In the genomic region with DNA sequence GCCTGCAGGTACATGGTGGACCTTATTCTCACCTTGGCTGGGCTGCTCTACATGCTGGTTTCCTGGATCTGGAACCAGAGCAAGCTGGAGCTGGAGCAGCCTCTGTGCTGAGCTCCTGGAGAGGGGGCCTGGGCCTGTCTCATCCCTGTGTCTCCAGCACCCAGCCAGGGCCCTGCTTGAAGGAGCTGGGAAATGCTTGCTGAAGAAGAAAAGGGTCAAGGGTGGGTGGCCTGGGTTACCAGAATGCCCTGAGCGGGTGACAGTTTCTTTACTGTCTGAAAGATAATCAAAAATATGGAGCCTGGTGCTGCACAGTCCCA, we compare ENCODE assay signal across 15 cellular contexts.
DNase-seq lines count a peak whose midpoint lies in the region; ATAC-seq and TF ChIP-seq lines count a peak whose summit lies in the region.
"Had no signal": no experiment of that assay in that cellular context is flagged by ENCODE, and none has a peak within 500 bp of the region (broad histone marks: within the 10 kb centered on the region; RNA-seq: fewer than 3 reads in every experiment).

No MANE protein-coding gene starts in this region.

- H3K36me3 Mint-ChIP-seq in T-helper 1 cell treated with Interleukin-12 subunit alpha and Interleukin-12 subunit beta and Interleukin-4 antibody, amounts not matched to agents 30 μg/mL and 1 μg/mL, for 36 hours (ENCODE audit: low read depth) = peaks cover 5% of the 10 kb centered on the region
- no peaks in the 10 kb centered on the region for H3K36me3 Mint-ChIP-seq in activated CD8-positive, alpha-beta T cell treated with anti-CD3 and anti-CD28 coated beads for 36 hours (ENCODE audit: low read depth)
- no peaks in the 10 kb centered on the region for H3K36me3 Mint-ChIP-seq in dendritic cell treated with granulocyte-macrophage colony-stimulating factor and Interleukin-4, amounts not matched to agents 40 ng/mL and 50 ng/mL, for 4 days (ENCODE audit: low read depth)
- H3K36me3 Mint-ChIP-seq in stimulated activated naive B cell treated with anti-CD40 and anti-IgM and Interleukin-4, amounts not matched to agents 10 μg/mL and 1 μg/mL and 100 μg/mL, for 72 hours = no peaks in the 10 kb centered on the region
- H3K36me3 Mint-ChIP-seq: CD8-positive, alpha-beta memory T cell had no signal

- H3K27me3 Mint-ChIP-seq in T-helper 1 cell treated with Interleukin-12 subunit alpha and Interleukin-12 subunit beta and Interleukin-4 antibody, amounts not matched to agents 30 μg/mL and 1 μg/mL, for 36 hours (ENCODE audit: low read depth) = peaks cover 5% of the 10 kb centered on the region
- H3K27me3 Mint-ChIP-seq in activated CD8-positive, alpha-beta T cell treated with anti-CD3 and anti-CD28 coated beads for 36 hours = peaks cover 5% of the 10 kb centered on the region
- peaks cover 19% of the 10 kb centered on the region for H3K27me3 Mint-ChIP-seq in dendritic cell treated with granulocyte-macrophage colony-stimulating factor and Interleukin-4, amounts not matched to agents 40 ng/mL and 50 ng/mL, for 4 days
- no peaks in the 10 kb centered on the region for H3K27me3 Mint-ChIP-seq in stimulated activated naive B cell treated with anti-CD40 and anti-IgM and Interleukin-4, amounts not matched to agents 10 μg/mL and 1 μg/mL and 100 μg/mL, for 72 hours

- CTCF ChIA-PET in activated CD8-positive, alpha-beta T cell treated with anti-CD3 and anti-CD28 coated beads for 36 hours (lab: Charles Lee) = interaction anchor here (0.6 to 2.6 kb wide), 4 partner anchors 8 to 467 kb away, joined by 3 to 12 read pairs (median 3); no protein-coding TSS in a partner anchor

- peaks cover 69% of the 10 kb centered on the region for H3K4me1 Mint-ChIP-seq in T-helper 1 cell treated with Interleukin-12 subunit alpha and Interleukin-12 subunit beta and Interleukin-4 antibody, amounts not matched to agents 30 μg/mL and 1 μg/mL, for 36 hours (ENCODE audit: low read depth)
- peaks cover 57% of the 10 kb centered on the region for H3K4me1 Mint-ChIP-seq in activated CD8-positive, alpha-beta T cell treated with anti-CD3 and anti-CD28 coated beads for 36 hours (ENCODE audit: low read depth)
- peaks cover 36% of the 10 kb centered on the region for H3K4me1 Mint-ChIP-seq in dendritic cell treated with granulocyte-macrophage colony-stimulating factor and Interleukin-4, amounts not matched to agents 40 ng/mL and 50 ng/mL, for 4 days (ENCODE audit: low read depth)
- peaks cover 37 to 71% of the 10 kb centered on the region in 2 donors for H3K4me1 Mint-ChIP-seq in stimulated activated naive B cell treated with anti-CD40 and anti-IgM and Interleukin-4, amounts not matched to agents 10 μg/mL and 1 μg/mL and 100 μg/mL, for 72 hours

- ATAC-seq in activated CD8-positive, alpha-beta T cell treated with anti-CD3 and anti-CD28 coated beads for 36 hours = no peak
- ATAC-seq in stimulated activated naive B cell treated with anti-CD40 and anti-IgM and Interleukin-4, amounts not matched to agents 10 μg/mL and 1 μg/mL and 100 μg/mL, for 72 hours (replicated peaks) = no peak
- ATAC-seq: GM23338, HCT116 had no signal

- no peak for TF ChIP-seq CTCF in activated CD8-positive, alpha-beta T cell treated with anti-CD3 and anti-CD28 coated beads for 36 hours (IDR thresholded peaks at IDR 0.05)

- peak overlapping the region; percentile 27 for H3K27ac Mint-ChIP-seq in T-helper 1 cell treated with Interleukin-12 subunit alpha and Interleukin-12 subunit beta and Interleukin-4 antibody, amounts not matched to agents 30 μg/mL and 1 μg/mL, for 36 hours
- peak overlapping the region; percentile 27 for H3K27ac Mint-ChIP-seq in activated CD8-positive, alpha-beta T cell treated with anti-CD3 and anti-CD28 coated beads for 36 hours
- peak overlapping the region; percentile 89 for H3K27ac Mint-ChIP-seq in dendritic cell treated with granulocyte-macrophage colony-stimulating factor and Interleukin-4, amounts not matched to agents 40 ng/mL and 50 ng/mL, for 4 days
- H3K27ac Mint-ChIP-seq in stimulated activated naive B cell treated with anti-CD40 and anti-IgM and Interleukin-4, amounts not matched to agents 10 μg/mL and 1 μg/mL and 100 μg/mL, for 72 hours = peak overlapping the region; percentile 11
- H3K27ac Mint-ChIP-seq: GM23338 had no signal

- H3K9me3 Mint-ChIP-seq in T-helper 1 cell treated with Interleukin-12 subunit alpha and Interleukin-12 subunit beta and Interleukin-4 antibody, amounts not matched to agents 30 μg/mL and 1 μg/mL, for 36 hours = peaks cover 3% of the 10 kb centered on the region
- H3K9me3 Mint-ChIP-seq in activated CD8-positive, alpha-beta T cell treated with anti-CD3 and anti-CD28 coated beads for 36 hours = no peaks in the 10 kb centered on the region
- H3K9me3 Mint-ChIP-seq in dendritic cell treated with granulocyte-macrophage colony-stimulating factor and Interleukin-4, amounts not matched to agents 40 ng/mL and 50 ng/mL, for 4 days = no peaks in the 10 kb centered on the region
- H3K9me3 Mint-ChIP-seq in stimulated activated naive B cell treated with anti-CD40 and anti-IgM and Interleukin-4, amounts not matched to agents 10 μg/mL and 1 μg/mL and 100 μg/mL, for 72 hours = peaks cover 0 to 4% of the 10 kb centered on the region in 2 donors
- H3K9me3 Mint-ChIP-seq: CD8-positive, alpha-beta memory T cell; GM23338 had no signal

- intact Hi-C loops in activated CD8-positive, alpha-beta T cell treated with anti-CD3 and anti-CD28 coated beads for 36 hours (cut with micrococcal nuclease) = no loop called here
- intact Hi-C loops in dendritic cell treated with granulocyte-macrophage colony-stimulating factor and Interleukin-4, amounts not matched to agents 40 ng/mL and 50 ng/mL, for 4 days (cut with micrococcal nuclease) = no loop called here

- DNase-seq in T-helper 1 cell (no peak), DMS114 treated with DMSO at 0.1 percent for 48 hours (lab: John Stamatoyannopoulos, UW; ENCODE audit: unreplicated experiment) (no peak), NCI-H345 (lab: John Stamatoyannopoulos, UW) (no peak), GM03348 (ENCODE audit: low spot score) (no peak)
- no peak for DNase-seq in activated CD8-positive, alpha-beta T cell treated with anti-CD3 and anti-CD28 coated beads for 36 hours
- no peak for DNase-seq in stimulated activated naive B cell treated with anti-CD40 and anti-IgM and Interleukin-4, amounts not matched to agents 10 μg/mL and 1 μg/mL and 100 μg/mL, for 72 hours
- DNase-seq: CD8-positive, alpha-beta memory T cell; DMS79 treated with DMSO at 0.1 percent for 48 hours; NCI-H187; NCI-H69; SIG-M5 had no signal

- POLR2A ChIA-PET in activated CD8-positive, alpha-beta T cell treated with anti-CD3 and anti-CD28 coated beads for 36 hours (lab: Charles Lee) = interaction anchor here (1.2 kb wide), 1 partner anchor 87 kb away, joined by 3 read pairs; no protein-coding TSS in a partner anchor

- H3K4me3 Mint-ChIP-seq in T-helper 1 cell treated with Interleukin-12 subunit alpha and Interleukin-12 subunit beta and Interleukin-4 antibody, amounts not matched to agents 30 μg/mL and 1 μg/mL, for 36 hours = no peak overlapping the region
- H3K4me3 Mint-ChIP-seq in activated CD8-positive, alpha-beta T cell treated with anti-CD3 and anti-CD28 coated beads for 36 hours = no peak overlapping the region
- no peak overlapping the region for H3K4me3 Mint-ChIP-seq in dendritic cell treated with granulocyte-macrophage colony-stimulating factor and Interleukin-4, amounts not matched to agents 40 ng/mL and 50 ng/mL, for 4 days
- H3K4me3 Mint-ChIP-seq in stimulated activated naive B cell treated with anti-CD40 and anti-IgM and Interleukin-4, amounts not matched to agents 10 μg/mL and 1 μg/mL and 100 μg/mL, for 72 hours = no peak overlapping the region
- H3K4me3 Mint-ChIP-seq: CD8-positive, alpha-beta memory T cell; GM23338 had no signal

Comparison
In these comparisons a context has a peak if more than half of its experiments do, and no peak if none do; other contexts are left out.
1. H3K27ac Mint-ChIP-seq: peak in every context shown above with its lines; median percentile 89 in dendritic cell treated with granulocyte-macrophage colony-stimulating factor and Interleukin-4, amounts not matched to agents 40 ng/mL and 50 ng/mL, for 4 days; 27 in T-helper 1 cell treated with Interleukin-12 subunit alpha and Interleukin-12 subunit beta and Interleukin-4 antibody, amounts not matched to agents 30 μg/mL and 1 μg/mL, for 36 hours; 27 in activated CD8-positive, alpha-beta T cell treated with anti-CD3 and anti-CD28 coated beads for 36 hours; 11 in stimulated activated naive B cell treated with anti-CD40 and anti-IgM and Interleukin-4, amounts not matched to agents 10 μg/mL and 1 μg/mL and 100 μg/mL, for 72 hours.